ENCODE assay signal across 8 cellular contexts in the genomic region with DNA sequence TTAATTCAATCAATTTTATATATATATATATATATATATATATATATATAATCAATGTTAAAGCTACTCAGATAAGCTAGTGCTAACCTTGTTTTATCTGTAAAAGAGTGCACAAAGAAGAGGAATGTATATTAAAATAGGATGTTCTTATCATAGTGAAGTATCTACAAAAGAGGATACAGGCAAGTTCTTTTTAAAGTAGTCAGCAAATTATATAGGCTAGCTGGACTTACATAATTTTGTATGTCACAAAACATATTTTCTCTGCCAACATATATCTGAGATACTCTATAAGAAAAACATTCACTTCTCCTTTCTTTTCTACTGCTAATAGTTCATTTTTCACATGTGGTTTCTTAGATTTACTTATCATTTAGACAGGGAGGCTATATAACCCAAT. TPM values are rescaled to one million over a fixed set of nuclear protein-coding genes. Genes with fewer than 3 reads are reported as not detected.
"Had no signal": no experiment of that assay in that cellular context is flagged by ENCODE, and none has a peak within 500 bp of the region (broad histone marks: within the 10 kb centered on the region; RNA-seq: fewer than 3 reads in every experiment).

No MANE protein-coding gene starts in this region.

- FAIRE-seq: GM12878, GM12891, GM12892, GM18507, GM19239 had no signal

- DNase-seq: GDM1, GF-D8 had no signal

- ATAC-seq: GM12878 had no signal

- H3K4me3 ChIP-seq: GM12878 had no signal

RNA-seq across cellular contexts. Expression of a gene that starts 39.9 kb away (rescaled TPM):
- total RNA-seq: G401 had no signal
